Comparison of ENCODE assay signal across 10 cellular contexts in the genomic region with DNA sequence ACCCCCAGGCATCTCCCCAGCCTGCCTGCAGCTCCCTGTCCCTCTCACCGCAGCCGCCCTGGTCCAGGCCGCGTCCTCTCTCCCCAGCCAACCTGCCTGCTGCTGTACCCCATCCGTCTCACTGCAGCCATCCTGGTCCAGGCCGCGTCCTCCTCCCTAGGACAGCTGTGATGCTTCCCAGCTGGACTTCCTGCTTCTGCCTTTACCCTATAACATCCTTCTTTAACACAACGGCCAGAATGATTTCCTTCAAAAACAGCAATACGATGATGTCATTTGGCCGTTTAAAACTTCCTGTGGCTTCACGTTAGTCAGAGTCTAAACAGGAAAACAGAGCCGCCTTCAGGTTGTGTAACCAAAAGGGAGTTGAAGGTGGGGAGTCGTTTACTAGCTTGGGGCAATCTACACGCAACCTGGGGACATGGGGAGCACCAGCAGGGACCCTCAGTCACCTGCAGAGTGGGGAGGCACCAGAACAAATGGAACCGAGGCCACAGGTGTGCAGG. TPM values are rescaled to one million over a fixed set of nuclear protein-coding genes. Genes with fewer than 3 reads are reported as not detected.
DNase-seq lines count a peak whose midpoint lies in the region; ATAC-seq and TF ChIP-seq lines count a peak whose summit lies in the region.
"Had no signal": no experiment of that assay in that cellular context is flagged by ENCODE, and none has a peak within 500 bp of the region (broad histone marks: within the 10 kb centered on the region; RNA-seq: fewer than 3 reads in every experiment).

No MANE protein-coding gene starts in this region.

- peak overlapping the region; percentile 95 to 96 for H3K27ac Mint-ChIP-seq in stimulated activated naive CD8-positive, alpha-beta T cell treated with anti-CD3 and anti-CD28 coated beads, Interleukin-15, amount 100 ng/mL, for 72 hours
- H3K27ac Mint-ChIP-seq: H9 had no signal

- WGBS in stomach, 5 donors, result 36 to 60% (median 53%) methylated on average over 15 of the region's 15 CpGs

- H3K4me1 ChIP-seq in cardiac muscle cell (ENCODE audit: low read depth) (no peaks in the 10 kb centered on the region), stomach (peaks cover 0 to 6% (median 1%) of the 10 kb centered on the region in 4 donors)

- peaks cover 30% of the 10 kb centered on the region for H3K4me1 Mint-ChIP-seq in stimulated activated naive CD8-positive, alpha-beta T cell treated with anti-CD3 and anti-CD28 coated beads, Interleukin-15, amount 100 ng/mL, for 72 hours
- H3K4me1 Mint-ChIP-seq: H9 had no signal

- TF ChIP-seq POLR2A in stomach (IDR thresholded peaks at IDR 0.05), result no peak

- H3K27me3 ChIP-seq in cardiac muscle cell, result peaks cover 31% of the 10 kb centered on the region
- peaks cover 0 to 83% (median 16%) of the 10 kb centered on the region in 3 donors for H3K27me3 ChIP-seq in stomach

- intact Hi-C loops in Right ventricle myocardium superior (cut with DNase I) (loop anchor here (5.0 kb wide), 1 partner anchor 240 kb away; no protein-coding TSS in a partner anchor), stomach (cut with DNase I; ENCODE audit: low total_unique reads) (no loop called here)

- peak overlapping the region; percentile 86 to 92 for H3K4me3 Mint-ChIP-seq in stimulated activated naive CD8-positive, alpha-beta T cell treated with anti-CD3 and anti-CD28 coated beads, Interleukin-15, amount 100 ng/mL, for 72 hours
- H3K4me3 Mint-ChIP-seq: H9 had no signal

- H3K36me3 ChIP-seq in cardiac muscle cell, result no peaks in the 10 kb centered on the region
- H3K36me3 ChIP-seq in stomach, result no peaks in the 10 kb centered on the region
- H3K36me3 ChIP-seq: heart right ventricle had no signal

- DNase-seq in cardiac muscle cell (ENCODE audit: low read depth in 1 of 2, low spot score in 1 of 2) (peak in 1 of 2 donors; percentile 92), Right ventricle myocardium superior (no peak), RPMI7951 (ENCODE audit: low read depth) (peak; percentile 73), dermis microvascular lymphatic vessel endothelial cell (ENCODE audit: low read depth in 2 of 2) (peak; percentile 85 to 92), stomach (no peak), GM20000 (ENCODE audit: low spot score) (no peak)
- peak in 1 of 2 donors; percentile 50 for DNase-seq in stimulated activated naive CD8-positive, alpha-beta T cell treated with anti-CD3 and anti-CD28 coated beads, Interleukin-15, amount 100 ng/mL, for 72 hours
- DNase-seq: H9, heart right ventricle had no signal

- H3K27me3 Mint-ChIP-seq in stimulated activated naive CD8-positive, alpha-beta T cell treated with anti-CD3 and anti-CD28 coated beads, Interleukin-15, amount 100 ng/mL, for 72 hours, result peaks cover 26% of the 10 kb centered on the region

- peaks cover 0 to 10% of the 10 kb centered on the region in 2 donors for H3K9me3 Mint-ChIP-seq in stimulated activated naive CD8-positive, alpha-beta T cell treated with anti-CD3 and anti-CD28 coated beads, Interleukin-15, amount 100 ng/mL, for 72 hours

- TF ChIP-seq EP300 in stomach (IDR thresholded peaks at IDR 0.05), result no peak

- no peak overlapping the region for H3K4me3 ChIP-seq in cardiac muscle cell
- H3K4me3 ChIP-seq in stomach, result no peak overlapping the region
- H3K4me3 ChIP-seq: heart right ventricle had no signal

- H3K27ac ChIP-seq in cardiac muscle cell (no peak overlapping the region), stomach (no peak overlapping the region)

- no peaks in the 10 kb centered on the region for H3K9me3 ChIP-seq in cardiac muscle cell (ENCODE audit: low read depth)
- H3K9me3 ChIP-seq in stomach, result no peaks in the 10 kb centered on the region

- ATAC-seq in Right ventricle myocardium superior (ENCODE audit: poor library complexity) (no peak), HG02981 (IDR thresholded peaks at IDR 0.05; ENCODE audit: unreplicated experiment) (no peak)
- ATAC-seq in stimulated activated naive CD8-positive, alpha-beta T cell treated with anti-CD3 and anti-CD28 coated beads, Interleukin-15, amount 100 ng/mL, for 72 hours, result peak; percentile 83

- peak; percentile 32 for TF ChIP-seq CTCF in cardiac muscle cell (IDR thresholded peaks at IDR 0.05; ENCODE audit: low read depth, low read length)
- TF ChIP-seq CTCF in stomach (IDR thresholded peaks at IDR 0.05), result no peak
- no peak for TF ChIP-seq CTCF in GM20000 (IDR thresholded peaks at IDR 0.05; ENCODE audit: extremely low read depth, missing control alignments)

RNA-seq across cellular contexts. Expression of a gene that starts 32.2 kb away (rescaled TPM):
- total RNA-seq in cardiac muscle cell (6.0 and 12.2 TPM in 2 replicates), Right ventricle myocardium superior (6.0 TPM), dermis microvascular lymphatic vessel endothelial cell (10.0 and 15.4 TPM in 2 replicates), stomach (10 to 100 TPM in 4 of 5 donors, under 1 TPM in 1; 0.89 to 44.9 (median 20.2) TPM)
- polyA plus RNA-seq in cardiac muscle cell (22.4 and 24.6 TPM in 2 replicates), stomach (10 to 100 TPM; 37.4 to 93.6 (median 53.1) TPM)
- 33.0 and 34.9 TPM in 2 replicates for total RNA-seq in RPMI7951 (2014; rRNA removed; shearing (Covaris generic))

RNA-seq across cellular contexts. Expression of a gene that starts 40.4 kb away (rescaled TPM):
- total RNA-seq in cardiac muscle cell, result 6.4 and 11.8 TPM in 2 replicates
- 6.7 and 14.6 TPM in 2 replicates for polyA plus RNA-seq in cardiac muscle cell
- total RNA-seq in Right ventricle myocardium superior, result not detected
- not detected in 2 replicates for total RNA-seq in RPMI7951 (2014; rRNA removed; shearing (Covaris generic))
- total RNA-seq in dermis microvascular lymphatic vessel endothelial cell, result not detected in 2 replicates
- total RNA-seq in stomach, result not detected
- polyA plus RNA-seq in stomach, result not detected
- total RNA-seq: H9, heart right ventricle had no signal
- polyA plus RNA-seq: heart right ventricle had no signal

Comparison
In these comparisons a context has a peak if more than half of its experiments do, and no peak if none do; other contexts are left out.
1. DNase-seq: peak in RPMI7951 (single experiment) and dermis microvascular lymphatic vessel endothelial cell (2 of 2); none in Right ventricle myocardium superior (single experiment), stomach (single experiment) and GM20000 (single experiment).